8 cellular contexts compared by ENCODE assay signal in genomic region chr2:224585205-224586088, GRCh38. TPM values are rescaled to one million over a fixed set of nuclear protein-coding genes. Genes with fewer than 3 reads are reported as not detected.
DNase-seq lines count a peak whose midpoint lies in the region; ATAC-seq, FAIRE-seq and TF ChIP-seq lines count a peak whose summit lies in the region.

Gene CUL3 (minus strand): TSS chr2:224585363. CDS start chr2:224585009, 354 bp downstream.

- intact Hi-C loops in heart left ventricle (cut with DNase I) (loop anchor here in 4 of 10 donors (2.0 to 10.0 kb wide), 6 partner anchors 15 to 629 kb away; partner anchors contain the start of gene MRPL44 (in 2 of the 4)), posterior cingulate gyrus (cut with DNase I) (loop anchor here (10.0 kb wide), 1 partner anchor 631 kb away; the partner anchor contains the start of gene MRPL44)

- 1% methylated on average over 56 to 68 of the region's 68 CpGs for WGBS in adipose tissue, 3 donors
- 1 to 2% (median 1%) methylated on average over 22 to 68 of the region's 68 CpGs for WGBS in heart left ventricle, 4 donors
- 1 to 2% methylated on average over 21 to 26 of the region's 68 CpGs for WGBS in upper lobe of left lung, 2 donors

- H3K4me3 ChIP-seq in heart left ventricle, result peak within 1 kb of the TSS; percentile 60 to 95 (median 82)
- H3K4me3 ChIP-seq in upper lobe of left lung, result peak within 1 kb of the TSS; percentile 76 to 88 (median 87)

- H3K9me3 Mint-ChIP-seq in T-cell, result no peaks in the 10 kb centered on the region

- peaks cover 3% of the 10 kb centered on the region for H3K36me3 Mint-ChIP-seq in T-cell

- ATAC-seq in HG02840 (IDR thresholded peaks at IDR 0.05; ENCODE audit: low FRiP score, unreplicated experiment) (peak; percentile 69), T-cell (replicated peaks in 1 of 4) (peak; percentile 84 to 92 (median 86)), heart left ventricle (peak; percentile 98 to 99 (median 98)), upper lobe of left lung (ENCODE audit: low FRiP score in 2 of 2) (peak; percentile 99 to 100)

- H3K4me3 Mint-ChIP-seq in T-cell, result peak within 1 kb of the TSS; percentile 93 to 99 (median 98)

- H3K27ac Mint-ChIP-seq in T-cell, result peak within 1 kb of the TSS; percentile 91 to 96

- H3K36me3 ChIP-seq in heart left ventricle (peaks cover 0 to 5% (median 0%) of the 10 kb centered on the region in 9 donors), upper lobe of left lung (no peaks in the 10 kb centered on the region)

- H3K27me3 Mint-ChIP-seq in T-cell, result no peaks in the 10 kb centered on the region

- H3K27me3 ChIP-seq in heart left ventricle (no peaks in the 10 kb centered on the region), upper lobe of left lung (no peaks in the 10 kb centered on the region)

- no peak for TF ChIP-seq EP300 in upper lobe of left lung (IDR thresholded peaks at IDR 0.05)

- no peaks in the 10 kb centered on the region for H3K9me3 ChIP-seq in heart left ventricle
- H3K9me3 ChIP-seq in upper lobe of left lung, result no peaks in the 10 kb centered on the region

- CTCF ChIA-PET in T-cell (lab: Charles Lee), result interaction anchor here in 1 of 2 donors (1.0 kb wide), 2 partner anchors 10 to 11 kb away, joined by 3 to 4 read pairs; no protein-coding TSS in a partner anchor

- H3K27ac ChIP-seq in adipose tissue (ENCODE audit: low read depth, low read length), result peak within 1 kb of the TSS; percentile 89
- H3K27ac ChIP-seq in heart left ventricle, result peak within 1 kb of the TSS; percentile 84 to 97 (median 90)
- peak within 1 kb of the TSS; percentile 94 to 99 (median 96) for H3K27ac ChIP-seq in upper lobe of left lung

- POLR2A ChIA-PET in T-cell (lab: Charles Lee), result interaction anchor here (0.6 to 0.8 kb wide), 7 partner anchors 10 to 97 kb away, joined by 3 to 6 read pairs (median 3); no protein-coding TSS in a partner anchor

- peaks cover 0 to 46% (median 22%) of the 10 kb centered on the region in 12 donors for H3K4me1 ChIP-seq in heart left ventricle
- peaks cover 32 to 47% (median 33%) of the 10 kb centered on the region in 4 donors for H3K4me1 ChIP-seq in upper lobe of left lung

- TF ChIP-seq CTCF in heart left ventricle (IDR thresholded peaks at IDR 0.05), result no peak
- no peak for TF ChIP-seq CTCF in upper lobe of left lung (IDR thresholded peaks at IDR 0.05)

- peaks cover 39 to 44% (median 44%) of the 10 kb centered on the region in 3 donors for H3K4me1 Mint-ChIP-seq in T-cell

- DNase-seq in GM12891 (ENCODE audit: insufficient read length, low spot score) (peak; percentile 82), NCI-H1436 treated with DMSO at 0.1 percent for 48 hours (lab: John Stamatoyannopoulos, UW) (peak; percentile 91), T-cell (peak; percentile 96 to 100 (median 99)), heart left ventricle (peak; percentile 98 to 100 (median 99)), posterior cingulate gyrus (peak; percentile 98 to 100 (median 99)), upper lobe of left lung (peak; percentile 98 to 100)

- FAIRE-seq in GM12891 (lab: Jason Lieb, UNC), result peak; percentile 94

- TF ChIP-seq POLR2A in GM12891 (IDR thresholded peaks at IDR 0.05; ENCODE audit: low read depth, low read length) (peak; percentile 80), heart left ventricle (IDR thresholded peaks at IDR 0.05) (peak in 1 of 2 donors; percentile 79), upper lobe of left lung (IDR thresholded peaks at IDR 0.05) (peak; percentile 37 to 88 (median 74))

TF ChIP-seq in GM12891, 5 proteins besides CTCF, POLR2A, EP300 and RAD21:
- TF ChIP-seq POLR2AphosphoS5 (IDR thresholded peaks at IDR 0.05; ENCODE audit: low read depth, low read length) (no peak; the same call in none of the 2 replicates), SPI1 (IDR thresholded peaks at IDR 0.05; ENCODE audit: low read depth, low read length) (peak; percentile 28; the same call in 1 of the 2 replicates), PAX5 (IDR thresholded peaks at IDR 0.05; ENCODE audit: insufficient read depth, low read length, severe bottlenecking) (peak; percentile 71), TAF1 (IDR thresholded peaks at IDR 0.05; ENCODE audit: low read depth, low read length) (peak; percentile 37; the same call in 1 of the 2 replicates), POU2F2 (IDR thresholded peaks at IDR 0.05; ENCODE audit: low read depth, low read length) (peak; percentile 36; the same call in 1 of the 2 replicates)

RNA-seq across cellular contexts. Expression of gene CUL3, which starts in this region (rescaled TPM):
- 40.9 TPM for polyA plus RNA-seq in GM12891 (2012; ENCODE audit: low read depth, missing spikeins)
- total RNA-seq in T-cell, result 10 to 100 TPM; 66.1 to 95.9 (median 82.7) TPM
- polyA plus RNA-seq in adipose tissue, result 10 to 100 TPM; 27.2 to 62.5 (median 40.2) TPM
- 10 to 100 TPM; 54.6 to 82.7 (median 71.5) TPM for total RNA-seq in heart left ventricle
- 10 to 100 TPM; 81.3 to 87.0 TPM for polyA plus RNA-seq in heart left ventricle
- 100 to 1,000 TPM in 1 of 6 donors, 10 to 100 TPM in 5; 24.6 to 117 (median 58.0) TPM for total RNA-seq in upper lobe of left lung

Comparison
In these comparisons a context has a peak if more than half of its experiments do, and no peak if none do; other contexts are left out.
1. Peak in every context shown above with its lines: DNase-seq, ATAC-seq, H3K4me3 ChIP-seq and H3K27ac ChIP-seq.